17 cellular contexts compared by ENCODE assay signal in the genomic region with DNA sequence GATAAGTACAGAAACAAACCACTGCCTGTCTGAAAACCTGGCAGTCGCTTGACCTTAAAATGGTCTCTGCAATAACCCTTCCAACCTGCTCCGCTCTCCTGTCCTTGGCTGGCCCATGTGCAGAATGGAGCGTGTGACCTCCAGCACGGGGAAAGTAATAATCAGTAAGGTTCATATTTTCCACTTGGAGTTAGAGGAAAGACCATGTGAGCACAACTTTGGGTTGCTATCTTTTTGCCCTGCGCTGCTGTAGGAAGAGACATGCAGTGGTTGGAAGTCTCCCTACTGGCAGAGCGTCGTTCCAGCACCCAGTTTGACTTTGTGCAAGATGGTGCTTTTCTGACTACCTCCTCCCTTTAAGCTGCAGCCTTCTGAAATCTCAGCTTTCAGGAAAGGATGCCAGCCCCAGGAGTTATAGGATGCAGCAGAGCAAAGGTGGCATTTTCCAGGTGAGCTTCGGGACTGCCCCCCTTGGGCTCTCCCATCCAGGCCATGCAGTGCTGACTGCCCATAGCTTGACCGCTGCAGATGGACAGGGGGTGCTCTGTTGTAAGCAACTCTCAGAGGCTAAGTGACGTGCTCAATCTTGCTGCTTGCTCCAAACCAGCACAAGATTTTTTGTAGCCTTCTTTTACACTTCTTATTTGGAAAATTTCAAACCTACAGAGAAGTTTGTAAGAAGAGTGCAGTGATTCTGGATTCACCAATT.
DNase-seq lines count a peak whose midpoint lies in the region; ATAC-seq and TF ChIP-seq lines count a peak whose summit lies in the region.
"Had no signal": no experiment of that assay in that cellular context is flagged by ENCODE, and none has a peak within 500 bp of the region (broad histone marks: within the 10 kb centered on the region; RNA-seq: fewer than 3 reads in every experiment).

No MANE protein-coding gene starts in this region.

- peaks cover 4% of the 10 kb centered on the region for H3K4me1 Mint-ChIP-seq in activated T-cell treated with anti-CD3 and anti-CD28 coated beads, Interleukin-2, amount 50 U/mL, for 72 hours (ENCODE audit: low read depth)

- ATAC-seq in SK-N-SH treated with all-trans-retinoic acid at 6 μM for 48 hours, result peak; percentile 65
- peak; percentile 74 for ATAC-seq in Right ventricle myocardium superior (ENCODE audit: poor library complexity)
- peak; percentile 45 for ATAC-seq in sciatic nerve
- no peak for ATAC-seq in activated T-cell treated with anti-CD3 and anti-CD28 coated beads, Interleukin-2, amount 50 U/mL, for 72 hours (replicated peaks in 1 of 2)
- ATAC-seq: activated T-cell treated with anti-CD3 and anti-CD28 coated beads, Interleukin-2, amount 50 U/mL, for 4 hours; effector memory CD8-positive, alpha-beta T cell had no signal

- peaks cover 0 to 3% of the 10 kb centered on the region in 2 donors for H3K36me3 Mint-ChIP-seq in activated T-cell treated with anti-CD3 and anti-CD28 coated beads, Interleukin-2, amount 50 U/mL, for 72 hours (ENCODE audit: insufficient read depth in 2 of 2)
- H3K36me3 Mint-ChIP-seq: activated naive CD8-positive, alpha-beta T cell treated with anti-CD3 and anti-CD28 coated beads for 36 hours had no signal

- DNase-seq in NCI-H82 (lab: John Stamatoyannopoulos, UW) (peak; percentile 19), NCI-H82 treated with DMSO at 0.1 percent for 48 hours (lab: John Stamatoyannopoulos, UW; ENCODE audit: unreplicated experiment) (no peak), Right ventricle myocardium superior (no peak), sciatic nerve (ENCODE audit: low spot score) (no peak), iPS-NIHi7 (ENCODE audit: extremely low spot score) (no peak), putamen (ENCODE audit: low spot score) (no peak)
- DNase-seq in activated T-cell treated with anti-CD3 and anti-CD28 coated beads, Interleukin-2, amount 50 U/mL, for 72 hours, result no peak
- DNase-seq: ACHN; activated CD4-positive, alpha-beta T cell treated with anti-CD3 and anti-CD28 coated beads, Interleukin-2, amount 10 ng/mL, durations not matched to agents 7 days and 5 days; activated naive CD8-positive, alpha-beta T cell treated with anti-CD3 and anti-CD28 coated beads for 36 hours; activated T-cell treated with anti-CD3 and anti-CD28 coated beads, Interleukin-2, amount 50 U/mL, for 4 hours; CD4-positive, alpha-beta T cell; effector memory CD8-positive, alpha-beta T cell; NCI-H1436; NCI-H510A; retina had no signal

- no peak overlapping the region for H3K4me3 Mint-ChIP-seq in activated T-cell treated with anti-CD3 and anti-CD28 coated beads, Interleukin-2, amount 50 U/mL, for 72 hours
- H3K4me3 Mint-ChIP-seq: activated CD4-positive, alpha-beta T cell treated with anti-CD3 and anti-CD28 coated beads, Interleukin-2, amount 10 ng/mL, durations not matched to agents 7 days and 5 days; activated naive CD8-positive, alpha-beta T cell treated with anti-CD3 and anti-CD28 coated beads for 36 hours; activated T-cell treated with anti-CD3 and anti-CD28 coated beads, Interleukin-2, amount 50 U/mL, for 4 hours; CD4-positive, alpha-beta T cell; effector memory CD8-positive, alpha-beta T cell had no signal

- no peaks in the 10 kb centered on the region for H3K27me3 Mint-ChIP-seq in activated T-cell treated with anti-CD3 and anti-CD28 coated beads, Interleukin-2, amount 50 U/mL, for 72 hours (ENCODE audit: low read depth)
- H3K27me3 Mint-ChIP-seq: activated CD4-positive, alpha-beta T cell treated with anti-CD3 and anti-CD28 coated beads, Interleukin-2, amount 10 ng/mL, durations not matched to agents 7 days and 5 days; activated naive CD8-positive, alpha-beta T cell treated with anti-CD3 and anti-CD28 coated beads for 36 hours; CD4-positive, alpha-beta T cell; effector memory CD8-positive, alpha-beta T cell had no signal

- H3K27ac Mint-ChIP-seq in activated T-cell treated with anti-CD3 and anti-CD28 coated beads, Interleukin-2, amount 50 U/mL, for 72 hours, result no peak overlapping the region
- H3K27ac Mint-ChIP-seq: activated CD4-positive, alpha-beta T cell treated with anti-CD3 and anti-CD28 coated beads, Interleukin-2, amount 10 ng/mL, durations not matched to agents 7 days and 5 days; activated naive CD8-positive, alpha-beta T cell treated with anti-CD3 and anti-CD28 coated beads for 36 hours; CD4-positive, alpha-beta T cell had no signal

- intact Hi-C loops in Right ventricle myocardium superior (cut with DNase I) (loop anchor here (10.0 kb wide), 1 partner anchor 122 kb away; no protein-coding TSS in a partner anchor), sciatic nerve (cut with DNase I) (no loop called here)

- no peaks in the 10 kb centered on the region for H3K9me3 Mint-ChIP-seq in activated T-cell treated with anti-CD3 and anti-CD28 coated beads, Interleukin-2, amount 50 U/mL, for 72 hours
- H3K9me3 Mint-ChIP-seq: activated CD4-positive, alpha-beta T cell treated with anti-CD3 and anti-CD28 coated beads, Interleukin-2, amount 10 ng/mL, durations not matched to agents 7 days and 5 days; activated naive CD8-positive, alpha-beta T cell treated with anti-CD3 and anti-CD28 coated beads for 36 hours; activated T-cell treated with anti-CD3 and anti-CD28 coated beads, Interleukin-2, amount 50 U/mL, for 4 hours; CD4-positive, alpha-beta T cell; effector memory CD8-positive, alpha-beta T cell had no signal

TF ChIP-seq in SK-N-SH treated with all-trans-retinoic acid at 6 μM for 48 hours, 23 proteins besides CTCF, POLR2A, EP300 and RAD21:
- TF ChIP-seq ZNF565 (CRISPR knock-in tag; conservative IDR thresholded peaks at IDR 0.05; ENCODE audit: low read depth) (no peak), ESRRG (CRISPR knock-in tag; IDR thresholded peaks at IDR 0.05) (no peak), OSR1 (CRISPR knock-in tag; IDR thresholded peaks at IDR 0.05) (no peak), ZFP3 (CRISPR knock-in tag; IDR thresholded peaks at IDR 0.05) (0 out of 2 replicates have a peak, but pooled peaks have one; percentile 62)
- TF ChIP-seq, protein P1, sequence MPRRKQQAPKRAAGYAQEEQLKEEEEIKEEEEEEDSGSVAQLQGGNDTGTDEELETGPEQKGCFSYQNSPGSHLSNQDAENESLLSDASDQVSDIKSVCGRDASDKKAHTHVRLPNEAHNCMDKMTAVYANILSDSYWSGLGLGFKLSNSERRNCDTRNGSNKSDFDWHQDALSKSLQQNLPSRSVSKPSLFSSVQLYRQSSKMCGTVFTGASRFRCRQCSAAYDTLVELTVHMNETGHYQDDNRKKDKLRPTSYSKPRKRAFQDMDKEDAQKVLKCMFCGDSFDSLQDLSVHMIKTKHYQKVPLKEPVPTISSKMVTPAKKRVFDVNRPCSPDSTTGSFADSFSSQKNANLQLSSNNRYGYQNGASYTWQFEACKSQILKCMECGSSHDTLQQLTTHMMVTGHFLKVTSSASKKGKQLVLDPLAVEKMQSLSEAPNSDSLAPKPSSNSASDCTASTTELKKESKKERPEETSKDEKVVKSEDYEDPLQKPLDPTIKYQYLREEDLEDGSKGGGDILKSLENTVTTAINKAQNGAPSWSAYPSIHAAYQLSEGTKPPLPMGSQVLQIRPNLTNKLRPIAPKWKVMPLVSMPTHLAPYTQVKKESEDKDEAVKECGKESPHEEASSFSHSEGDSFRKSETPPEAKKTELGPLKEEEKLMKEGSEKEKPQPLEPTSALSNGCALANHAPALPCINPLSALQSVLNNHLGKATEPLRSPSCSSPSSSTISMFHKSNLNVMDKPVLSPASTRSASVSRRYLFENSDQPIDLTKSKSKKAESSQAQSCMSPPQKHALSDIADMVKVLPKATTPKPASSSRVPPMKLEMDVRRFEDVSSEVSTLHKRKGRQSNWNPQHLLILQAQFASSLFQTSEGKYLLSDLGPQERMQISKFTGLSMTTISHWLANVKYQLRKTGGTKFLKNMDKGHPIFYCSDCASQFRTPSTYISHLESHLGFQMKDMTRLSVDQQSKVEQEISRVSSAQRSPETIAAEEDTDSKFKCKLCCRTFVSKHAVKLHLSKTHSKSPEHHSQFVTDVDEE (CRISPR knock-in tag; IDR thresholded peaks at IDR 0.05), result 0 out of 2 replicates have a peak, but pooled peaks have one; percentile 60

Comparison
In these comparisons a context has a peak if more than half of its experiments do, and no peak if none do; other contexts are left out.
1. ATAC-seq: peak in SK-N-SH treated with all-trans-retinoic acid at 6 μM for 48 hours (single experiment), Right ventricle myocardium superior (single experiment) and sciatic nerve (single experiment); none in activated T-cell treated with anti-CD3 and anti-CD28 coated beads, Interleukin-2, amount 50 U/mL, for 72 hours (0 of 2).